ENCODE assay signal across 10 cellular contexts in genomic region chr4:105088110-105088879, GRCh38. TPM values are rescaled to one million over a fixed set of nuclear protein-coding genes. Genes with fewer than 3 reads are reported as not detected.
DNase-seq lines count a peak whose midpoint lies in the region; ATAC-seq and TF ChIP-seq lines count a peak whose summit lies in the region.
"Had no signal": no experiment of that assay in that cellular context is flagged by ENCODE, and none has a peak within 500 bp of the region (broad histone marks: within the 10 kb centered on the region; RNA-seq: fewer than 3 reads in every experiment).

No MANE protein-coding gene starts in this region.

- no peaks in the 10 kb centered on the region for H3K79me2 ChIP-seq in mesendoderm (ENCODE audit: control insufficient read depth, insufficient read depth, low read length)

- H2BK120ac ChIP-seq in mesendoderm (ENCODE audit: low read depth, low read length) = no peak overlapping the region

- H3K9me3 Mint-ChIP-seq in chondrocyte (ENCODE audit: low read depth) = no peaks in the 10 kb centered on the region

- H3K27me3 Mint-ChIP-seq in chondrocyte (ENCODE audit: low read depth) = peaks cover 10% of the 10 kb centered on the region

- H3K4me1 ChIP-seq in colonic mucosa (no peaks in the 10 kb centered on the region), mesendoderm (ENCODE audit: control insufficient read depth, low read depth, low read length) (no peaks in the 10 kb centered on the region)

- H3K4me1 Mint-ChIP-seq in chondrocyte (ENCODE audit: low read depth) = peaks cover 17% of the 10 kb centered on the region

- no peak overlapping the region for H2AK5ac ChIP-seq in mesendoderm (ENCODE audit: low read length)

- H3K36me3 ChIP-seq in colonic mucosa = no peaks in the 10 kb centered on the region
- no peaks in the 10 kb centered on the region for H3K36me3 ChIP-seq in mesendoderm (ENCODE audit: control insufficient read depth, insufficient read depth, low read length)

- H3K9ac ChIP-seq in colonic mucosa (ENCODE audit: low read depth in 2 of 2, low read length in 2 of 2) (no peak overlapping the region), mesendoderm (ENCODE audit: low read length) (no peak overlapping the region)
- H3K9ac ChIP-seq: KMS-11 had no signal

- no peak overlapping the region for H3K27ac Mint-ChIP-seq in chondrocyte (ENCODE audit: unreplicated experiment)
- H3K27ac Mint-ChIP-seq: activated naive CD8-positive, alpha-beta T cell had no signal

- H3K23ac ChIP-seq in mesendoderm (ENCODE audit: low read length) = no peak overlapping the region

- H3K4ac ChIP-seq in mesendoderm (ENCODE audit: low read depth, low read length) = no peak overlapping the region

- no peak overlapping the region for H2BK15ac ChIP-seq in mesendoderm (replicated peaks; ENCODE audit: low read depth)

- H3K79me1 ChIP-seq in mesendoderm (ENCODE audit: low read length) = no peaks in the 10 kb centered on the region

- H2BK5ac ChIP-seq in mesendoderm (ENCODE audit: low read length) = no peak overlapping the region

- TF ChIP-seq CTCF in colonic mucosa (IDR thresholded peaks at IDR 0.05) (no peak), chondrocyte (IDR thresholded peaks at IDR 0.05) (no peak)

- H3K27ac ChIP-seq in colonic mucosa (no peak overlapping the region), mesendoderm (ENCODE audit: low read depth, low read length) (no peak overlapping the region)
- H3K27ac ChIP-seq: KMS-11 had no signal

- H4K5ac ChIP-seq in mesendoderm (ENCODE audit: low read length) = no peak overlapping the region

- no peak overlapping the region for H3K4me3 ChIP-seq in colonic mucosa
- no peak overlapping the region for H3K4me3 ChIP-seq in mesendoderm (ENCODE audit: low read length)

- H3K36me3 Mint-ChIP-seq in chondrocyte (ENCODE audit: low read depth) = no peaks in the 10 kb centered on the region

- H3K27me3 ChIP-seq in colonic mucosa = no peaks in the 10 kb centered on the region
- H3K27me3 ChIP-seq in mesendoderm (ENCODE audit: insufficient read depth, low read length, poor library complexity) = no peaks in the 10 kb centered on the region

- ATAC-seq in HG03457 (IDR thresholded peaks at IDR 0.05; ENCODE audit: unreplicated experiment) = no peak

- no peak overlapping the region for H4K8ac ChIP-seq in mesendoderm (ENCODE audit: low read depth, low read length)

- no peak overlapping the region for H3K4me3 Mint-ChIP-seq in chondrocyte (ENCODE audit: unreplicated experiment)
- H3K4me3 Mint-ChIP-seq: activated naive CD8-positive, alpha-beta T cell had no signal

- H3K4me2 ChIP-seq in mesendoderm (ENCODE audit: low read length) = no peak overlapping the region
- H3K4me2 ChIP-seq: KMS-11 had no signal

- no peak overlapping the region for H3K56ac ChIP-seq in mesendoderm (ENCODE audit: low read length)

- peak; percentile 24 to 54 for DNase-seq in AML-193 (lab: John Stamatoyannopoulos, UW)
- DNase-seq in MV-4-11 (lab: John Stamatoyannopoulos, UW) = peak; percentile 62
- DNase-seq in colonic mucosa = peak; percentile 26
- DNase-seq in mesendoderm = peak; percentile 82
- DNase-seq in chondrocyte (ENCODE audit: low spot score) = no peak
- no peak for DNase-seq in HuH-7.5 (ENCODE audit: low spot score)
- DNase-seq in SHP77 treated with DMSO at 0.1 percent for 48 hours (lab: John Stamatoyannopoulos, UW) = no peak

- intact Hi-C loops in colonic mucosa (cut with DNase I) = no loop called here

- H3K9me3 ChIP-seq in colonic mucosa = no peaks in the 10 kb centered on the region

- WGBS in mesendoderm (ENCODE audit: extremely low coverage, insufficient coverage, low lambda C conversion rate) = no CpG with 5 or more reads among the region's 10 CpGs

- no peak overlapping the region for H3K18ac ChIP-seq in mesendoderm (ENCODE audit: low read length)

RNA-seq across cellular contexts. Expression of gene TET2, which starts 58.4 kb away (rescaled TPM):
- total RNA-seq in colonic mucosa (10 to 100 TPM; 20.0 to 30.1 TPM), chondrocyte (19.6 to 28.4 TPM (median 19.6 TPM) in 3 replicates)
- polyA plus RNA-seq in mesendoderm (2013, experiment 1 of 2) = 0.94 TPM
- 0.85 TPM for polyA plus RNA-seq in mesendoderm (2013, experiment 2 of 2)

Comparison
In these comparisons a context has a peak if more than half of its experiments do, and no peak if none do; other contexts are left out.
1. DNase-seq: peak in AML-193 (2 of 2), MV-4-11 (single experiment), colonic mucosa (single experiment) and mesendoderm (single experiment); none in chondrocyte (single experiment), HuH-7.5 (single experiment) and SHP77 treated with DMSO at 0.1 percent for 48 hours (single experiment).